8 cellular contexts compared by ENCODE assay signal in the genomic region with DNA sequence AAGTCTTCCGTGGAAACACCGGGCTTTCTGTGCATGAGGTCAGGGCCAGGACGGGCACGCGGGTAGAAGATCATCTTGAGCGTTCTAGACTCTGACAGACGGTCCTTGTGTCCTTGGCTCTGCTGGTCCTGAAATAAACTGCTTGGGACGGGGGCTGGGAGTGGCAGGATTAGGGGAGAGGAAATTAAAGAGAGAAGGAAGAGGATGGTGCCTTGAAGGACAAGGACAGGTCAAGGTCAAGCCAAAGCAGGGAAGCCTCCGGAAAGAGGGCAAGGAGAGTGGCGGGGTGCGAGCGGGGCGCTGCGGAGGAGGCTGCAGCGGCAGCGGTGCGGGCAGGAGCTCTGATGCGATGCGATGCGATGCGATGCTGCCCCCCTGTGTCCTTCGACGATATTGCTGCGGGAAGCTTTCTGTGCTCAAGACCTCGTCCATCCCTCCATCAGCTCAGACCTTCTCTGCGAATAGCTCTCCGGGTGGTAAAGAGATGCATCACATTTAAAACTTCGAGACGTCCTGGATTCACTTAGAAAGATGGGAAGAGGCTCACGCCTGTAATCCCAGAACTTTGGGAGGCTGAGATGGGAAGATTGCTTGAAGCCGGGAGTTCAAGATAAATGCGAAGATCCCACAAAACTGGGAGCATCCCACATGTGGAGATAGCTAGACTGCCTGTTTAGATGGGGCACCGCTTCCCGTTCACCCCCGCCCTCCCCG.
A peak's percentile ranks its signal among the peaks of the same experiment; 100 is the strongest.
DNase-seq lines count a peak whose midpoint lies in the region; ATAC-seq and TF ChIP-seq lines count a peak whose summit lies in the region.

No MANE protein-coding gene starts in this region.

- no peak overlapping the region for H3K4me2 ChIP-seq in GM23248 (ENCODE audit: unreplicated experiment)
- no peak overlapping the region for H3K4me2 ChIP-seq in fibroblast of lung (ENCODE audit: extremely low read depth, insufficient read depth, low read length)
- H3K4me2 ChIP-seq in neural progenitor cell: peak overlapping the region; percentile 37

- H3K9me3 ChIP-seq in GM23248 (ENCODE audit: low read depth) (no peaks in the 10 kb centered on the region), fibroblast of lung (ENCODE audit: control insufficient read depth, insufficient read depth, low read depth, low read length) (no peaks in the 10 kb centered on the region), neural progenitor cell (ENCODE audit: low read depth) (no peaks in the 10 kb centered on the region), aorta (ENCODE audit: control insufficient read depth, low read length) (peaks cover 3% of the 10 kb centered on the region)

- H3K27ac Mint-ChIP-seq in neural progenitor cell: no peak overlapping the region

- H3K27me3 Mint-ChIP-seq in neural progenitor cell (ENCODE audit: insufficient read depth, low read depth): peaks cover 2% of the 10 kb centered on the region

- H3K36me3 Mint-ChIP-seq in neural progenitor cell: no peaks in the 10 kb centered on the region

- H3K27ac ChIP-seq in GM23248 (no peak overlapping the region), fibroblast of lung (ENCODE audit: insufficient read depth, low read length) (no peak overlapping the region), neural progenitor cell (no peak overlapping the region), aorta (ENCODE audit: low read depth in 1 of 2, low read length in 2 of 2) (no peak overlapping the region)

- in situ Hi-C loops in GM23248 (cut with MboI): no loop called here

- H4K20me1 ChIP-seq in GM23248 (ENCODE audit: insufficient read depth) (no peaks in the 10 kb centered on the region), fibroblast of lung (ENCODE audit: control insufficient read depth, extremely low read depth, insufficient read depth, low read length) (no peaks in the 10 kb centered on the region), neural progenitor cell (ENCODE audit: low read depth) (no peaks in the 10 kb centered on the region)

- H3K9me2 ChIP-seq in GM23248 (ENCODE audit: insufficient read depth): no peaks in the 10 kb centered on the region

- H2AFZ ChIP-seq in GM23248 (no peak overlapping the region), fibroblast of lung (ENCODE audit: low read length) (no peak overlapping the region), neural progenitor cell (replicated peaks) (no peak overlapping the region)

- H3K4me1 ChIP-seq in GM23248 (ENCODE audit: insufficient read depth) (no peaks in the 10 kb centered on the region), fibroblast of lung (ENCODE audit: control insufficient read depth, extremely low read depth, insufficient read depth, low read length) (no peaks in the 10 kb centered on the region), neural progenitor cell (peaks cover 9% of the 10 kb centered on the region), aorta (ENCODE audit: control insufficient read depth in 1 of 2, insufficient read depth in 2 of 2, low read length in 2 of 2) (no peaks in the 10 kb centered on the region)

- H3K79me2 ChIP-seq in GM23248 (ENCODE audit: insufficient read depth): no peaks in the 10 kb centered on the region
- no peaks in the 10 kb centered on the region for H3K79me2 ChIP-seq in fibroblast of lung (ENCODE audit: control insufficient read depth, insufficient read depth, low read length)
- H3K79me2 ChIP-seq in neural progenitor cell (ENCODE audit: low read depth): no peaks in the 10 kb centered on the region

- peak; percentile 64 for DNase-seq in DMS79 treated with DMSO at 0.1 percent for 48 hours (lab: John Stamatoyannopoulos, UW)
- peak; percentile 65 for DNase-seq in GM23248
- DNase-seq in NCI-H1417 (lab: John Stamatoyannopoulos, UW): peak; percentile 63 to 81 (median 78)
- peak; percentile 4 for DNase-seq in activated CD4-positive, alpha-beta T cell treated with anti-CD3 and anti-CD28 coated beads, Interleukin-2, amount 50 U/mL, for 1 hour
- peak; percentile 4 to 16 for DNase-seq in fibroblast of lung (ENCODE audit: low read depth in 2 of 2)
- DNase-seq in neural progenitor cell (ENCODE audit: low spot score): peak; percentile 84
- DNase-seq in aorta: no peak
- no peak for DNase-seq in MV-4-11 (lab: John Stamatoyannopoulos, UW)

- H3K4me1 Mint-ChIP-seq in neural progenitor cell: peaks cover 16% of the 10 kb centered on the region

- H3K9me3 Mint-ChIP-seq in neural progenitor cell: no peaks in the 10 kb centered on the region

- intact Hi-C loops in aorta (cut with DNase I): no loop called here

- H3K4me3 ChIP-seq in GM23248 (no peak overlapping the region), fibroblast of lung (replicated peaks in 1 of 4; ENCODE audit: control extremely low read depth in 1 of 4, insufficient read depth in 1 of 4, low read depth in 3 of 4, low read length in 4 of 4) (no peak overlapping the region), neural progenitor cell (no peak overlapping the region), aorta (ENCODE audit: low read length in 2 of 2) (no peak overlapping the region)

- H3K9ac ChIP-seq in GM23248 (no peak overlapping the region), fibroblast of lung (ENCODE audit: insufficient read depth, low read length) (no peak overlapping the region), neural progenitor cell (no peak overlapping the region)

- H3F3A ChIP-seq in GM23248 (ENCODE audit: insufficient read depth): no peaks in the 10 kb centered on the region
- H3F3A ChIP-seq in neural progenitor cell (ENCODE audit: low read depth): no peaks in the 10 kb centered on the region

- H3K36me3 ChIP-seq in GM23248 (ENCODE audit: low read depth) (no peaks in the 10 kb centered on the region), fibroblast of lung (ENCODE audit: control insufficient read depth, insufficient read depth, low read length) (no peaks in the 10 kb centered on the region), neural progenitor cell (no peaks in the 10 kb centered on the region), aorta (ENCODE audit: control insufficient read depth in 1 of 2, insufficient read depth in 2 of 2, low read length in 1 of 2) (no peaks in the 10 kb centered on the region)

- 4 to 6% methylated on average over 36 of the region's 36 CpGs for WGBS in GM23248 (ENCODE audit: low coverage in 1 of 2, low lambda C conversion rate in 2 of 2, missing lambda C conversion rate in 2 of 2), 2 experiments
- 9 to 10% methylated on average over 35 to 36 of the region's 36 CpGs for WGBS in aorta, 2 donors

- no peak overlapping the region for H3K4me3 Mint-ChIP-seq in neural progenitor cell

- H3K27me3 ChIP-seq in GM23248 (replicated peaks; ENCODE audit: insufficient read depth): no peaks in the 10 kb centered on the region
- H3K27me3 ChIP-seq in fibroblast of lung (ENCODE audit: control insufficient read depth, insufficient read depth, low read length): no peaks in the 10 kb centered on the region
- peaks cover 79% of the 10 kb centered on the region for H3K27me3 ChIP-seq in neural progenitor cell
- no peaks in the 10 kb centered on the region for H3K27me3 ChIP-seq in aorta (ENCODE audit: control insufficient read depth in 1 of 2, insufficient read depth in 2 of 2, low read length in 1 of 2)

- ATAC-seq in aorta (ENCODE audit: low FRiP score): no peak

- TF ChIP-seq CTCF in fibroblast of lung (conservative IDR thresholded peaks at IDR 0.05 in 1 of 2, IDR thresholded peaks at IDR 0.05 in 1 of 2; ENCODE audit: low read depth in 1 of 2, low read length in 2 of 2): peak; percentile 10 to 51
- peak; percentile 56 for TF ChIP-seq CTCF in neural progenitor cell (IDR thresholded peaks at IDR 0.05)

Comparison
In these comparisons a context has a peak if more than half of its experiments do, and no peak if none do; other contexts are left out.
1. DNase-seq: peak in DMS79 treated with DMSO at 0.1 percent for 48 hours (single experiment), GM23248 (single experiment), NCI-H1417 (3 of 3), activated CD4-positive, alpha-beta T cell treated with anti-CD3 and anti-CD28 coated beads, Interleukin-2, amount 50 U/mL, for 1 hour (single experiment), fibroblast of lung (2 of 2) and neural progenitor cell (single experiment); none in aorta (0 of 2) and MV-4-11 (single experiment).